In genomic region chr3:57015350-57015729, GRCh38 we compare ENCODE assay signal across 1 cellular context.
TF ChIP-seq lines count a peak whose summit lies in the region.

No MANE protein-coding gene starts in this region.

TF ChIP-seq in WTC11, 78 proteins besides CTCF, POLR2A, EP300 and RAD21 (continued from another document):
- TF ChIP-seq USF1 (CRISPR knock-in tag; IDR thresholded peaks at IDR 0.05), result no peak
- no peak for TF ChIP-seq EMX1 (CRISPR knock-in tag; IDR thresholded peaks at IDR 0.05)
- TF ChIP-seq FOXK1 (CRISPR knock-in tag; IDR thresholded peaks at IDR 0.05), result no peak
- TF ChIP-seq, protein P1, sequence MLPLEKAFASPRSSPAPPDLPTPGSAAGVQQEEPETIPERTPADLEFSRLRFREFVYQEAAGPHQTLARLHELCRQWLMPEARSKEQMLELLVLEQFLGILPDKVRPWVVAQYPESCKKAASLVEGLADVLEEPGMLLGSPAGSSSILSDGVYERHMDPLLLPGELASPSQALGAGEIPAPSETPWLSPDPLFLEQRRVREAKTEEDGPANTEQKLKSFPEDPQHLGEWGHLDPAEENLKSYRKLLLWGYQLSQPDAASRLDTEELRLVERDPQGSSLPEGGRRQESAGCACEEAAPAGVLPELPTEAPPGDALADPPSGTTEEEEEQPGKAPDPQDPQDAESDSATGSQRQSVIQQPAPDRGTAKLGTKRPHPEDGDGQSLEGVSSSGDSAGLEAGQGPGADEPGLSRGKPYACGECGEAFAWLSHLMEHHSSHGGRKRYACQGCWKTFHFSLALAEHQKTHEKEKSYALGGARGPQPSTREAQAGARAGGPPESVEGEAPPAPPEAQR (CRISPR knock-in tag; IDR thresholded peaks at IDR 0.05), result no peak
- TF ChIP-seq MYBL2 (CRISPR knock-in tag; IDR thresholded peaks at IDR 0.05), result no peak
- no peak for TF ChIP-seq ZBTB21 (CRISPR knock-in tag; IDR thresholded peaks at IDR 0.05; ENCODE audit: borderline replicate concordance)
- no peak for TF ChIP-seq ZNF532 (CRISPR knock-in tag; IDR thresholded peaks at IDR 0.05; ENCODE audit: borderline replicate concordance)
- TF ChIP-seq CDX4 (CRISPR knock-in tag; IDR thresholded peaks at IDR 0.05; ENCODE audit: borderline replicate concordance), result no peak
- no peak for TF ChIP-seq IRF2 (CRISPR knock-in tag; IDR thresholded peaks at IDR 0.05; ENCODE audit: borderline replicate concordance, low read depth)
- TF ChIP-seq ZNF232 (CRISPR knock-in tag; IDR thresholded peaks at IDR 0.05), result no peak
- TF ChIP-seq, protein P2, sequence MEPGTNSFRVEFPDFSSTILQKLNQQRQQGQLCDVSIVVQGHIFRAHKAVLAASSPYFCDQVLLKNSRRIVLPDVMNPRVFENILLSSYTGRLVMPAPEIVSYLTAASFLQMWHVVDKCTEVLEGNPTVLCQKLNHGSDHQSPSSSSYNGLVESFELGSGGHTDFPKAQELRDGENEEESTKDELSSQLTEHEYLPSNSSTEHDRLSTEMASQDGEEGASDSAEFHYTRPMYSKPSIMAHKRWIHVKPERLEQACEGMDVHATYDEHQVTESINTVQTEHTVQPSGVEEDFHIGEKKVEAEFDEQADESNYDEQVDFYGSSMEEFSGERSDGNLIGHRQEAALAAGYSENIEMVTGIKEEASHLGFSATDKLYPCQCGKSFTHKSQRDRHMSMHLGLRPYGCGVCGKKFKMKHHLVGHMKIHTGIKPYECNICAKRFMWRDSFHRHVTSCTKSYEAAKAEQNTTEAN (CRISPR knock-in tag; IDR thresholded peaks at IDR 0.05), result no peak
